In the genomic region with DNA sequence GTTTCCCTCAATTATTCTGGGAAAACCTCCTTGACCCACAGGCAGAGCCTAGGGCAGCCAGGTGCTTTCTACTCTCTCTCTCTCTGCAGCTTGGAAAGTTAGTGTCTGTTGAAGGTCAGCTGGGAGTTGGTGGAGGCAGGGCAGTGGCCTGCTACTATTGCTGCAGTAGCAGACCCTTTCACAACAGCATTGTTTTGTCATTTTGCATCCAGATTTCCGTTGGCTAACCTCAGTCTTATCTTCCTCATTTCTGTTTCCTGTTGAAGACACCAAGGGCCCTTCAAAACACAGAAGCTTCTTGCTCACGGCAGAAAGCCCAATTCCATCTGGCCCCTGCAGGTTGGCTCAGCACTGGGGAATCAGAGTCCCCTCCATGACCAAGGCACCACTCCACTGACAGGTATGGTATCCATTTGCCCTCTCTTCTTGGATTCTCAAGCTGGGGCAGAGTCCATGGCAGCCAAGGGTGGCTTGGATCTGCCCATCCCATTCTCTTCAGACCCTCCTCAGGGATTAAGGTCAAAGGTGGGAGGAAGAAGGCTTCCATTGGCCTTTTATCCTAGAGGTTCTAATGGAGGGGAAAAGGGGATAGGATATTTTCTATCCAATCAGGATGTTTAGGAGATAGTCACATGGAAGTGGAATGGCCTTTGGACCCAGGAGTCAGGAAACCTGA, we compare ENCODE assay signal across 1 cellular context.
A peak's percentile ranks its signal among the peaks of the same experiment; 100 is the strongest.
TF ChIP-seq lines count a peak whose summit lies in the region.

No MANE protein-coding gene starts in this region.

TF ChIP-seq in K562, 482 proteins besides CTCF, POLR2A, EP300 and RAD21 (continued from another document and continues in another):
- TF ChIP-seq, protein P1, sequence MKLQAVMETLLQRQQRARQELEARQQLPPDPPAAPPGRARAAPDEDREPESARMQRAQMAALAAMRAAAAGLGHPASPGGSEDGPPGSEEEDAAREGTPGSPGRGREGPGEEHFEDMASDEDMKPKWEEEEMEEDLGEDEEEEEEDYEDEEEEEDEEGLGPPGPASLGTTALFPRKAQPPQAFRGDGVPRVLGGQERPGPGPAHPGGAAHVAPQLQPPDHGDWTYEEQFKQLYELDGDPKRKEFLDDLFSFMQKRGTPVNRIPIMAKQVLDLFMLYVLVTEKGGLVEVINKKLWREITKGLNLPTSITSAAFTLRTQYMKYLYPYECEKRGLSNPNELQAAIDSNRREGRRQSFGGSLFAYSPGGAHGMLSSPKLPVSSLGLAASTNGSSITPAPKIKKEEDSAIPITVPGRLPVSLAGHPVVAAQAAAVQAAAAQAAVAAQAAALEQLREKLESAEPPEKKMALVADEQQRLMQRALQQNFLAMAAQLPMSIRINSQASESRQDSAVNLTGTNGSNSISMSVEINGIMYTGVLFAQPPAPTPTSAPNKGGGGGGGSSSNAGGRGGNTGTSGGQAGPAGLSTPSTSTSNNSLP (IDR thresholded peaks at IDR 0.05; ENCODE audit: borderline replicate concordance, low read depth, low read length): no peak
- TF ChIP-seq TARDBP (IDR thresholded peaks at IDR 0.05): no peak
- TF ChIP-seq NCOR1 (IDR thresholded peaks at IDR 0.05): peak; percentile 81
- peak; percentile 40; the same call in 1 of the 2 replicates for TF ChIP-seq L3MBTL2 (IDR thresholded peaks at IDR 0.05)
- TF ChIP-seq TBL1XR1 (IDR thresholded peaks at IDR 0.05; ENCODE audit: low read length in 2 of 2): peak in 1 of 2 experiments; percentile 72; a peak in 2 of 4 replicates
- TF ChIP-seq MBD2 (IDR thresholded peaks at IDR 0.05; ENCODE audit: borderline replicate concordance, low read depth): peak; percentile 25; the same call in 1 of the 2 replicates
- TF ChIP-seq ZNF140 (CRISPR knock-in tag; IDR thresholded peaks at IDR 0.05): no peak
- TF ChIP-seq MECOM (CRISPR knock-in tag; IDR thresholded peaks at IDR 0.05): no peak; the same call in 1 of the 2 replicates
- TF ChIP-seq BCL6 (CRISPR knock-in tag; IDR thresholded peaks at IDR 0.05): no peak
- TF ChIP-seq, protein P2, sequence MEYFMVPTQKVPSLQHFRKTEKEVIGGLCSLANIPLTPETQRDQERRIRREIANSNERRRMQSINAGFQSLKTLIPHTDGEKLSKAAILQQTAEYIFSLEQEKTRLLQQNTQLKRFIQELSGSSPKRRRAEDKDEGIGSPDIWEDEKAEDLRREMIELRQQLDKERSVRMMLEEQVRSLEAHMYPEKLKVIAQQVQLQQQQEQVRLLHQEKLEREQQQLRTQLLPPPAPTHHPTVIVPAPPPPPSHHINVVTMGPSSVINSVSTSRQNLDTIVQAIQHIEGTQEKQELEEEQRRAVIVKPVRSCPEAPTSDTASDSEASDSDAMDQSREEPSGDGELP (CRISPR knock-in tag; IDR thresholded peaks at IDR 0.05; ENCODE audit: borderline replicate concordance): peak; percentile 94
- peak; percentile 85 for TF ChIP-seq TAF1 (IDR thresholded peaks at IDR 0.05; ENCODE audit: control insufficient read depth, extremely low read depth, insufficient read depth, low read length, severe bottlenecking)
- no peak for TF ChIP-seq ZNF668 (CRISPR knock-in tag; IDR thresholded peaks at IDR 0.05)
- no peak for TF ChIP-seq ZKSCAN1 (IDR thresholded peaks at IDR 0.05; ENCODE audit: low read depth, low read length)
- TF ChIP-seq CSDE1 (IDR thresholded peaks at IDR 0.05): no peak
- no peak for TF ChIP-seq OTX1 (CRISPR knock-in tag; IDR thresholded peaks at IDR 0.05)
- peak; percentile 12; the same call in 1 of the 2 replicates for TF ChIP-seq BHLHE40 (IDR thresholded peaks at IDR 0.05; ENCODE audit: low read length)
- TF ChIP-seq KLF6 (CRISPR knock-in tag; IDR thresholded peaks at IDR 0.05; ENCODE audit: borderline replicate concordance): no peak
- TF ChIP-seq ZNF766 (CRISPR knock-in tag; conservative IDR thresholded peaks at IDR 0.05): peak; percentile 70; the same call in 1 of the 2 replicates
- no peak for TF ChIP-seq SRSF3 (IDR thresholded peaks at IDR 0.05; ENCODE audit: insufficient read depth, low read length)
- TF ChIP-seq ZBTB7A (IDR thresholded peaks at IDR 0.05; ENCODE audit: borderline replicate concordance, control insufficient read depth, low read depth, low read length): no peak
- TF ChIP-seq, protein P3, sequence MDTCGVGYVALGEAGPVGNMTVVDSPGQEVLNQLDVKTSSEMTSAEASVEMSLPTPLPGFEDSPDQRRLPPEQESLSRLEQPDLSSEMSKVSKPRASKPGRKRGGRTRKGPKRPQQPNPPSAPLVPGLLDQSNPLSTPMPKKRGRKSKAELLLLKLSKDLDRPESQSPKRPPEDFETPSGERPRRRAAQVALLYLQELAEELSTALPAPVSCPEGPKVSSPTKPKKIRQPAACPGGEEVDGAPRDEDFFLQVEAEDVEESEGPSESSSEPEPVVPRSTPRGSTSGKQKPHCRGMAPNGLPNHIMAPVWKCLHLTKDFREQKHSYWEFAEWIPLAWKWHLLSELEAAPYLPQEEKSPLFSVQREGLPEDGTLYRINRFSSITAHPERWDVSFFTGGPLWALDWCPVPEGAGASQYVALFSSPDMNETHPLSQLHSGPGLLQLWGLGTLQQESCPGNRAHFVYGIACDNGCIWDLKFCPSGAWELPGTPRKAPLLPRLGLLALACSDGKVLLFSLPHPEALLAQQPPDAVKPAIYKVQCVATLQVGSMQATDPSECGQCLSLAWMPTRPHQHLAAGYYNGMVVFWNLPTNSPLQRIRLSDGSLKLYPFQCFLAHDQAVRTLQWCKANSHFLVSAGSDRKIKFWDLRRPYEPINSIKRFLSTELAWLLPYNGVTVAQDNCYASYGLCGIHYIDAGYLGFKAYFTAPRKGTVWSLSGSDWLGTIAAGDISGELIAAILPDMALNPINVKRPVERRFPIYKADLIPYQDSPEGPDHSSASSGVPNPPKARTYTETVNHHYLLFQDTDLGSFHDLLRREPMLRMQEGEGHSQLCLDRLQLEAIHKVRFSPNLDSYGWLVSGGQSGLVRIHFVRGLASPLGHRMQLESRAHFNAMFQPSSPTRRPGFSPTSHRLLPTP (IDR thresholded peaks at IDR 0.05; ENCODE audit: borderline replicate concordance, extremely low read depth, insufficient read length): no peak
- 0 out of 2 replicates have a peak, but pooled peaks have one; percentile 86 for TF ChIP-seq DMBX1 (CRISPR knock-in tag; IDR thresholded peaks at IDR 0.05; ENCODE audit: borderline replicate concordance)
- TF ChIP-seq FOXJ2 (tag; IDR thresholded peaks at IDR 0.05): no peak
- TF ChIP-seq KDM2B (CRISPR knock-in tag; IDR thresholded peaks at IDR 0.05): no peak
- no peak for TF ChIP-seq EZH2 (IDR thresholded peaks at IDR 0.05; ENCODE audit: borderline replicate concordance, low read depth, low read length)
- TF ChIP-seq SMC3 (conservative IDR thresholded peaks at IDR 0.05; ENCODE audit: insufficient read depth, low read depth, low read length): no peak
- no peak for TF ChIP-seq SNIP1 (IDR thresholded peaks at IDR 0.05; ENCODE audit: low read depth)
- no peak for TF ChIP-seq ZNF696 (CRISPR knock-in tag; conservative IDR thresholded peaks at IDR 0.05)
- TF ChIP-seq, protein P4, sequence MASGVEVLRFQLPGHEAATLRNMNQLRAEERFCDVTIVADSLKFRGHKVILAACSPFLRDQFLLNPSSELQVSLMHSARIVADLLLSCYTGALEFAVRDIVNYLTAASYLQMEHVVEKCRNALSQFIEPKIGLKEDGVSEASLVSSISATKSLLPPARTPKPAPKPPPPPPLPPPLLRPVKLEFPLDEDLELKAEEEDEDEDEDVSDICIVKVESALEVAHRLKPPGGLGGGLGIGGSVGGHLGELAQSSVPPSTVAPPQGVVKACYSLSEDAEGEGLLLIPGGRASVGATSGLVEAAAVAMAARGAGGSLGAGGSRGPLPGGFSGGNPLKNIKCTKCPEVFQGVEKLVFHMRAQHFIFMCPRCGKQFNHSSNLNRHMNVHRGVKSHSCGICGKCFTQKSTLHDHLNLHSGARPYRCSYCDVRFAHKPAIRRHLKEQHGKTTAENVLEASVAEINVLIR (CRISPR knock-in tag; IDR thresholded peaks at IDR 0.05): no peak
- TF ChIP-seq TGIF2 (CRISPR knock-in tag; IDR thresholded peaks at IDR 0.05): no peak
- TF ChIP-seq, protein P5, sequence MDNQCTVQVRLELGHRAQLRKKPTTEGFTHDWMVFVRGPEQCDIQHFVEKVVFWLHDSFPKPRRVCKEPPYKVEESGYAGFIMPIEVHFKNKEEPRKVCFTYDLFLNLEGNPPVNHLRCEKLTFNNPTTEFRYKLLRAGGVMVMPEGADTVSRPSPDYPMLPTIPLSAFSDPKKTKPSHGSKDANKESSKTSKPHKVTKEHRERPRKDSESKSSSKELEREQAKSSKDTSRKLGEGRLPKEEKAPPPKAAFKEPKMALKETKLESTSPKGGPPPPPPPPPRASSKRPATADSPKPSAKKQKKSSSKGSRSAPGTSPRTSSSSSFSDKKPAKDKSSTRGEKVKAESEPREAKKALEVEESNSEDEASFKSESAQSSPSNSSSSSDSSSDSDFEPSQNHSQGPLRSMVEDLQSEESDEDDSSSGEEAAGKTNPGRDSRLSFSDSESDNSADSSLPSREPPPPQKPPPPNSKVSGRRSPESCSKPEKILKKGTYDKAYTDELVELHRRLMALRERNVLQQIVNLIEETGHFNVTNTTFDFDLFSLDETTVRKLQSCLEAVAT (IDR thresholded peaks at IDR 0.05): peak; percentile 92 to 94
- TF ChIP-seq CHD4 (IDR thresholded peaks at IDR 0.05; ENCODE audit: insufficient read depth, insufficient replicate concordance, low read depth, low read length, poor library complexity, severe bottlenecking): no peak
- peak; percentile 60 for TF ChIP-seq RBFOX2 (IDR thresholded peaks at IDR 0.05; ENCODE audit: low read depth, low read length)
- TF ChIP-seq ZNF133 (CRISPR knock-in tag; IDR thresholded peaks at IDR 0.05): no peak
- TF ChIP-seq RBM39 (optimal IDR thresholded peaks at IDR 0.05; ENCODE audit: low read depth, low read length): no peak
- no peak for TF ChIP-seq HNRNPH1 (optimal IDR thresholded peaks at IDR 0.05; ENCODE audit: low read depth, low read length)
- TF ChIP-seq NR2F6 (CRISPR knock-in tag; IDR thresholded peaks at IDR 0.05): no peak
- TF ChIP-seq, protein P6, sequence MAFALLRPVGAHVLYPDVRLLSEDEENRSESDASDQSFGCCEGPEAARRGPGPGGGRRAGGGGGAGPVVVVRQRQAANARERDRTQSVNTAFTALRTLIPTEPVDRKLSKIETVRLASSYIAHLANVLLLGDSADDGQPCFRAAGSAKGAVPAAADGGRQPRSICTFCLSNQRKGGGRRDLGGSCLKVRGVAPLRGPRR (CRISPR knock-in tag; IDR thresholded peaks at IDR 0.05): no peak
- TF ChIP-seq TFAM (CRISPR knock-in tag; conservative IDR thresholded peaks at IDR 0.05): no peak
- TF ChIP-seq NBN (IDR thresholded peaks at IDR 0.05; ENCODE audit: low read depth): peak; percentile 70
- peak; percentile 79 for TF ChIP-seq TAF9B (IDR thresholded peaks at IDR 0.05; ENCODE audit: partially characterized antibody)
- no peak for TF ChIP-seq POLR2H (tag; IDR thresholded peaks at IDR 0.05; ENCODE audit: low read depth)
- TF ChIP-seq TRIM28 (IDR thresholded peaks at IDR 0.05): no peak
- TF ChIP-seq ATF7 (IDR thresholded peaks at IDR 0.05): peak; percentile 46
- no peak for TF ChIP-seq MTA1 (IDR thresholded peaks at IDR 0.05; ENCODE audit: borderline replicate concordance)
- peak; percentile 63; the same call in 1 of the 2 replicates for TF ChIP-seq LEF1 (IDR thresholded peaks at IDR 0.05)
- TF ChIP-seq STAT5B (CRISPR knock-in tag; IDR thresholded peaks at IDR 0.05): no peak
- no peak for TF ChIP-seq MAFG (tag; conservative IDR thresholded peaks at IDR 0.05)
- TF ChIP-seq MCM2 (IDR thresholded peaks at IDR 0.05; ENCODE audit: low read depth): no peak
- TF ChIP-seq RNF2 (IDR thresholded peaks at IDR 0.05): peak; percentile 100
- TF ChIP-seq, protein P7, sequence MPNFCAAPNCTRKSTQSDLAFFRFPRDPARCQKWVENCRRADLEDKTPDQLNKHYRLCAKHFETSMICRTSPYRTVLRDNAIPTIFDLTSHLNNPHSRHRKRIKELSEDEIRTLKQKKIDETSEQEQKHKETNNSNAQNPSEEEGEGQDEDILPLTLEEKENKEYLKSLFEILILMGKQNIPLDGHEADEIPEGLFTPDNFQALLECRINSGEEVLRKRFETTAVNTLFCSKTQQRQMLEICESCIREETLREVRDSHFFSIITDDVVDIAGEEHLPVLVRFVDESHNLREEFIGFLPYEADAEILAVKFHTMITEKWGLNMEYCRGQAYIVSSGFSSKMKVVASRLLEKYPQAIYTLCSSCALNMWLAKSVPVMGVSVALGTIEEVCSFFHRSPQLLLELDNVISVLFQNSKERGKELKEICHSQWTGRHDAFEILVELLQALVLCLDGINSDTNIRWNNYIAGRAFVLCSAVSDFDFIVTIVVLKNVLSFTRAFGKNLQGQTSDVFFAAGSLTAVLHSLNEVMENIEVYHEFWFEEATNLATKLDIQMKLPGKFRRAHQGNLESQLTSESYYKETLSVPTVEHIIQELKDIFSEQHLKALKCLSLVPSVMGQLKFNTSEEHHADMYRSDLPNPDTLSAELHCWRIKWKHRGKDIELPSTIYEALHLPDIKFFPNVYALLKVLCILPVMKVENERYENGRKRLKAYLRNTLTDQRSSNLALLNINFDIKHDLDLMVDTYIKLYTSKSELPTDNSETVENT (CRISPR knock-in tag; IDR thresholded peaks at IDR 0.05): no peak
- no peak for TF ChIP-seq SRSF1 (IDR thresholded peaks at IDR 0.05; ENCODE audit: low read depth, low read length)
- peak; percentile 84 for TF ChIP-seq ZEB2 (IDR thresholded peaks at IDR 0.05)
- no peak for TF ChIP-seq ELF1 (tag; IDR thresholded peaks at IDR 0.05)
- TF ChIP-seq ESRRB (CRISPR knock-in tag; IDR thresholded peaks at IDR 0.05; ENCODE audit: borderline replicate concordance): no peak
- peak; percentile 45; the same call in 1 of the 2 replicates for TF ChIP-seq NFE2 (IDR thresholded peaks at IDR 0.05; ENCODE audit: low read depth)
- TF ChIP-seq, protein P8, sequence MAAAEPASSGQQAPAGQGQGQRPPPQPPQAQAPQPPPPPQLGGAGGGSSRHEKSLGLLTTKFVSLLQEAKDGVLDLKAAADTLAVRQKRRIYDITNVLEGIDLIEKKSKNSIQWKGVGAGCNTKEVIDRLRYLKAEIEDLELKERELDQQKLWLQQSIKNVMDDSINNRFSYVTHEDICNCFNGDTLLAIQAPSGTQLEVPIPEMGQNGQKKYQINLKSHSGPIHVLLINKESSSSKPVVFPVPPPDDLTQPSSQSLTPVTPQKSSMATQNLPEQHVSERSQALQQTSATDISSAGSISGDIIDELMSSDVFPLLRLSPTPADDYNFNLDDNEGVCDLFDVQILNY (CRISPR knock-in tag; IDR thresholded peaks at IDR 0.05): no peak
- TF ChIP-seq SMAD4 (CRISPR knock-in tag; conservative IDR thresholded peaks at IDR 0.05): peak; percentile 88; the same call in 1 of the 2 replicates
- TF ChIP-seq RUNX1 (IDR thresholded peaks at IDR 0.05; ENCODE audit: low read depth): no peak
- TF ChIP-seq, protein P9, sequence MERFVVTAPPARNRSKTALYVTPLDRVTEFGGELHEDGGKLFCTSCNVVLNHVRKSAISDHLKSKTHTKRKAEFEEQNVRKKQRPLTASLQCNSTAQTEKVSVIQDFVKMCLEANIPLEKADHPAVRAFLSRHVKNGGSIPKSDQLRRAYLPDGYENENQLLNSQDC (CRISPR knock-in tag; IDR thresholded peaks at IDR 0.05): no peak
- TF ChIP-seq CEBPG (CRISPR knock-in tag; IDR thresholded peaks at IDR 0.05): peak; percentile 72
- peak; percentile 73 to 78; a peak in 3 of 4 replicates for TF ChIP-seq CEBPG (tag; conservative IDR thresholded peaks at IDR 0.05 in 1 of 2, IDR thresholded peaks at IDR 0.05 in 1 of 2)
